11 cellular contexts compared by ENCODE assay signal in the genomic region with DNA sequence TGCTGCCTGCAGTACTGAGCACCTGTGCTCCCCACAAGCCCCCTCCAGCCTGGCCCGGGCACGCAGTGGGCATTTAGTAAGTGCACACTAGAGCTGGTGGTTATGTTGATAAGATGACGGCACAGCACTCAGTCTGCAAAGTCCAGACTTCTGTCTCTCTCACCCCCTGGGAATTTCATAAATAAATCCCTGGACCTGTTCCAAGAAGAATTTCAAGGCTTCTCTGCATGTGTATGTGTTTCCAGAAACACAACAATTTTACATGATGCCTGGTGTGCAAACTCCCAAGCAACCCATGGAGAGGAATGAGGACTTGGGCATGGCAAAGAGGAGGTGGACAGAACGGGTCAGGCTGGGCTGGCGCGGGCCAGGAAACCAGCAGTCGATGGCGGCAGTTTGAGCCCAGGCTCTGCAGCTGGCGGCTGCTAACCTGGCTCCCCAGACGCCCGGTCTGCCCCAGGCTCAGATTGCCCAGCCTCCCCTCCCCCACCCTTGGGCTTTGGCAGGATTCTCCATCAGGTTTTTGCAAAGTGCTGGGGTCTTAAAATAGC. TPM values are rescaled to one million over a fixed set of nuclear protein-coding genes. Genes with fewer than 3 reads are reported as not detected.
DNase-seq lines count a peak whose midpoint lies in the region; ATAC-seq lines count a peak whose summit lies in the region.
"Had no signal": no experiment of that assay in that cellular context is flagged by ENCODE, and none has a peak within 500 bp of the region (broad histone marks: within the 10 kb centered on the region; RNA-seq: fewer than 3 reads in every experiment).

No MANE protein-coding gene starts in this region.

- no peak for ATAC-seq in HG03520 (IDR thresholded peaks at IDR 0.05; ENCODE audit: unreplicated experiment)
- no peak for ATAC-seq in GM21367 (IDR thresholded peaks at IDR 0.05; ENCODE audit: unreplicated experiment)
- ATAC-seq: stimulated activated naive CD8-positive, alpha-beta T cell treated with anti-CD3 and anti-CD28 coated beads, Interleukin-15, Interleukin-2, amounts not matched to agents 100 U/mL and 50 U/mL, for 24 hours had no signal

- H3K9ac ChIP-seq in mesendoderm (ENCODE audit: low read length), result no peak overlapping the region

- H3K79me1 ChIP-seq in mesendoderm (ENCODE audit: low read length), result no peaks in the 10 kb centered on the region

- no peak overlapping the region for H2BK120ac ChIP-seq in mesendoderm (ENCODE audit: low read depth, low read length)

- H3K27ac Mint-ChIP-seq in activated naive CD4-positive, alpha-beta T cell treated with anti-CD3 and anti-CD28 coated beads, Interleukin-2, amount 10 ng/mL, durations not matched to agents 7 days and 5 days, result no peak overlapping the region

- H2BK5ac ChIP-seq in mesendoderm (ENCODE audit: low read length), result no peak overlapping the region

- CTCF ChIA-PET in activated naive CD4-positive, alpha-beta T cell treated with anti-CD3 and anti-CD28 coated beads, Interleukin-2, amount 10 ng/mL, durations not matched to agents 7 days and 5 days (lab: Charles Lee), result interaction anchor here (1.0 to 1.4 kb wide), 2 partner anchors 17 to 36 kb away, joined by 3 read pairs; no protein-coding TSS in a partner anchor

- no peak overlapping the region for H3K27ac ChIP-seq in mesendoderm (ENCODE audit: low read depth, low read length)

- peaks cover 15% of the 10 kb centered on the region for H3K9me3 Mint-ChIP-seq in activated naive CD4-positive, alpha-beta T cell treated with anti-CD3 and anti-CD28 coated beads, Interleukin-2, amount 10 ng/mL, durations not matched to agents 7 days and 5 days

- peaks cover 50% of the 10 kb centered on the region for H3K27me3 Mint-ChIP-seq in activated naive CD4-positive, alpha-beta T cell treated with anti-CD3 and anti-CD28 coated beads, Interleukin-2, amount 10 ng/mL, durations not matched to agents 7 days and 5 days

- no peaks in the 10 kb centered on the region for H3K79me2 ChIP-seq in mesendoderm (ENCODE audit: control insufficient read depth, insufficient read depth, low read length)

- H3K36me3 ChIP-seq in mesendoderm (ENCODE audit: control insufficient read depth, insufficient read depth, low read length), result no peaks in the 10 kb centered on the region

- H3K27me3 ChIP-seq in mesendoderm (ENCODE audit: insufficient read depth, low read length, poor library complexity), result no peaks in the 10 kb centered on the region

- peak; percentile 43 for DNase-seq in DMS153 treated with DMSO at 0.1 percent for 48 hours (lab: John Stamatoyannopoulos, UW; ENCODE audit: unreplicated experiment)
- peak; percentile 65 for DNase-seq in NCI-H2227 (lab: John Stamatoyannopoulos, UW; ENCODE audit: unreplicated experiment)
- peak; percentile 55 for DNase-seq in ecto neural progenitor cell (ENCODE audit: low spot score)
- DNase-seq in mesendoderm, result no peak
- no peak for DNase-seq in HUDEP-2 (lab: John Stamatoyannopoulos, UW; ENCODE audit: unreplicated experiment in 76 of 76)
- no peak for DNase-seq in activated naive CD4-positive, alpha-beta T cell treated with anti-CD3 and anti-CD28 coated beads, Interleukin-2, amount 10 ng/mL, durations not matched to agents 7 days and 5 days
- DNase-seq: HCEC 1CT; stimulated activated CD4-positive, alpha-beta T cell treated with anti-CD3 and anti-CD28 coated beads, Interleukin-15, amount 100 ng/mL, for 24 hours; stimulated activated naive CD8-positive, alpha-beta T cell treated with anti-CD3 and anti-CD28 coated beads, Interleukin-15, Interleukin-2, amounts not matched to agents 100 U/mL and 50 U/mL, for 24 hours had no signal

- no peak overlapping the region for H4K8ac ChIP-seq in mesendoderm (ENCODE audit: low read depth, low read length)

- no peak overlapping the region for H3K4ac ChIP-seq in mesendoderm (ENCODE audit: low read depth, low read length)

- H3K18ac ChIP-seq in mesendoderm (ENCODE audit: low read length), result no peak overlapping the region

- H3K4me3 Mint-ChIP-seq in activated naive CD4-positive, alpha-beta T cell treated with anti-CD3 and anti-CD28 coated beads, Interleukin-2, amount 10 ng/mL, durations not matched to agents 7 days and 5 days, result no peak overlapping the region

- peaks cover 2% of the 10 kb centered on the region for H3K4me1 ChIP-seq in mesendoderm (ENCODE audit: control insufficient read depth, low read depth, low read length)

- no peak overlapping the region for H3K4me3 ChIP-seq in mesendoderm (ENCODE audit: low read length)

- WGBS in mesendoderm (ENCODE audit: extremely low coverage, insufficient coverage, low lambda C conversion rate), result no CpG with 5 or more reads among the region's 11 CpGs

- H4K5ac ChIP-seq in mesendoderm (ENCODE audit: low read length), result no peak overlapping the region

- no peak overlapping the region for H2AK5ac ChIP-seq in mesendoderm (ENCODE audit: low read length)

- no peak overlapping the region for H3K4me2 ChIP-seq in mesendoderm (ENCODE audit: low read length)

- H2BK15ac ChIP-seq in mesendoderm (replicated peaks; ENCODE audit: low read depth), result no peak overlapping the region

- H3K23ac ChIP-seq in mesendoderm (ENCODE audit: low read length), result no peak overlapping the region

- H3K36me3 Mint-ChIP-seq in activated naive CD4-positive, alpha-beta T cell treated with anti-CD3 and anti-CD28 coated beads, Interleukin-2, amount 10 ng/mL, durations not matched to agents 7 days and 5 days, result no peaks in the 10 kb centered on the region

- peaks cover 4% of the 10 kb centered on the region for H3K4me1 Mint-ChIP-seq in activated naive CD4-positive, alpha-beta T cell treated with anti-CD3 and anti-CD28 coated beads, Interleukin-2, amount 10 ng/mL, durations not matched to agents 7 days and 5 days

- H3K56ac ChIP-seq in mesendoderm (ENCODE audit: low read length), result peak overlapping the region; percentile 15

RNA-seq across cellular contexts. Expression of a gene that starts 10.4 kb away (rescaled TPM):
- 9.9 TPM for polyA plus RNA-seq in mesendoderm (2013, experiment 1 of 2)
- polyA plus RNA-seq in mesendoderm (2013, experiment 2 of 2), result 9.5 TPM

RNA-seq across cellular contexts. Expression of a gene that starts 33.8 kb away (rescaled TPM):
- 0.21 TPM for polyA plus RNA-seq in mesendoderm (2013, experiment 1 of 2)
- 0.01 TPM for polyA plus RNA-seq in mesendoderm (2013, experiment 2 of 2)

RNA-seq across cellular contexts. Expression of a gene that starts 53.2 kb away (rescaled TPM):
- not detected for polyA plus RNA-seq in mesendoderm (2013, experiment 1 of 2)
- polyA plus RNA-seq in mesendoderm (2013, experiment 2 of 2), result 0.03 TPM

Comparison
In these comparisons a context has a peak if more than half of its experiments do, and no peak if none do; other contexts are left out.
1. DNase-seq: peak in DMS153 treated with DMSO at 0.1 percent for 48 hours (single experiment), NCI-H2227 (single experiment) and ecto neural progenitor cell (single experiment); none in mesendoderm (single experiment), HUDEP-2 (0 of 76) and activated naive CD4-positive, alpha-beta T cell treated with anti-CD3 and anti-CD28 coated beads, Interleukin-2, amount 10 ng/mL, durations not matched to agents 7 days and 5 days (single experiment).